ENCODE assay signal across 21 cellular contexts in genomic region chr7:49563693-49564378, GRCh38.
DNase-seq lines count a peak whose midpoint lies in the region; ATAC-seq, FAIRE-seq and TF ChIP-seq lines count a peak whose summit lies in the region.
"Had no signal": no experiment of that assay in that cellular context is flagged by ENCODE, and none has a peak within 500 bp of the region (broad histone marks: within the 10 kb centered on the region; RNA-seq: fewer than 3 reads in every experiment).

No MANE protein-coding gene starts in this region.

- no peaks in the 10 kb centered on the region for H3K27me3 ChIP-seq in H9 (ENCODE audit: insufficient read depth, low read length)
- H3K27me3 ChIP-seq: thyroid gland had no signal

- no peak overlapping the region for H4K8ac ChIP-seq in H9 (replicated peaks; ENCODE audit: insufficient read length, low read depth, low read length)

- H2BK12ac ChIP-seq in H9 (ENCODE audit: insufficient read length, low read depth, low read length): no peak overlapping the region

- peaks cover 13% of the 10 kb centered on the region for H3K36me3 Mint-ChIP-seq in glutamatergic neuron (ENCODE audit: unreplicated experiment)
- H3K36me3 Mint-ChIP-seq in H9 (ENCODE audit: insufficient read depth in 1 of 3, low read depth in 3 of 3): peaks cover 0 to 8% (median 7%) of the 10 kb centered on the region in 3 experiments; a peak in 3 of 7 replicates
- H3K36me3 Mint-ChIP-seq: memory B cell; natural killer cell treated with Interleukin-12 subunit alpha and Interleukin-12 subunit beta and Interleukin-15 and Interleukin-18, amount 100 ng/mL, for 72 hours had no signal

- H3T11ph ChIP-seq in H9 (ENCODE audit: low read length): no peak overlapping the region

- no peaks in the 10 kb centered on the region for H3K79me2 ChIP-seq in H9 (ENCODE audit: insufficient read depth, low read length)

- no peaks in the 10 kb centered on the region for H3K9me3 ChIP-seq in H9 (ENCODE audit: control insufficient read depth, low read depth, low read length)
- H3K9me3 ChIP-seq: thyroid gland had no signal

- H2BK15ac ChIP-seq in H9 (ENCODE audit: low read depth, low read length): no peak overlapping the region

- no peak for TF ChIP-seq CTCF in glutamatergic neuron (IDR thresholded peaks at IDR 0.05; ENCODE audit: partially characterized antibody, unreplicated experiment)
- TF ChIP-seq CTCF in H9 (conservative IDR thresholded peaks at IDR 0.05): no peak

- no peak overlapping the region for H4K91ac ChIP-seq in H9 (ENCODE audit: insufficient read length, low read depth, low read length)

- FAIRE-seq in GM19239 (lab: Jason Lieb, UNC): no peak
- FAIRE-seq: HTR-8/SVneo, kidney had no signal

- no peak overlapping the region for H3K56ac ChIP-seq in H9 (ENCODE audit: insufficient read length, low read depth, low read length)

- peaks cover 6% of the 10 kb centered on the region for H3K9me3 Mint-ChIP-seq in glutamatergic neuron (ENCODE audit: unreplicated experiment)
- peaks cover 7 to 17% of the 10 kb centered on the region in 2 experiments; a peak in 4 of 5 replicates for H3K9me3 Mint-ChIP-seq in H9

- no peaks in the 10 kb centered on the region for H3K23me2 ChIP-seq in H9 (ENCODE audit: insufficient read length, low read depth, low read length, poor library complexity, severe bottlenecking)

- H4K5ac ChIP-seq in H9 (ENCODE audit: insufficient read length, low read depth, low read length): no peak overlapping the region

- H3K23ac ChIP-seq in H9 (ENCODE audit: insufficient read length, low read depth, low read length): no peak overlapping the region

- H3K27ac ChIP-seq in H9 (ENCODE audit: insufficient read length, low read depth, low read length): no peak overlapping the region
- H3K27ac ChIP-seq: skin epidermis, thyroid gland, WERI-Rb-1 had no signal

- H3K4me1 Mint-ChIP-seq in glutamatergic neuron (ENCODE audit: low read depth, unreplicated experiment): peaks cover 2% of the 10 kb centered on the region
- no peaks in the 10 kb centered on the region for H3K4me1 Mint-ChIP-seq in H9
- H3K4me1 Mint-ChIP-seq: activated T-helper 17 cell treated with anti-CD3 and anti-CD28 coated beads, Interleukin-2, amount 50 U/mL, for 72 hours; memory B cell had no signal

- H2BK20ac ChIP-seq in H9 (ENCODE audit: low read depth, low read length, poor library complexity, severe bottlenecking): no peak overlapping the region

- H2AK5ac ChIP-seq in H9 (ENCODE audit: insufficient read length, low read length): no peak overlapping the region

- H2AFZ ChIP-seq in H9 (ENCODE audit: low read length): no peak overlapping the region

- H3K4me3 Mint-ChIP-seq in glutamatergic neuron (ENCODE audit: unreplicated experiment) (no peak overlapping the region), H9 (no peak overlapping the region)
- H3K4me3 Mint-ChIP-seq: activated T-helper 17 cell treated with anti-CD3 and anti-CD28 coated beads, Interleukin-2, amount 50 U/mL, for 72 hours; effector memory CD8-positive, alpha-beta T cell; memory B cell; natural killer cell treated with Interleukin-12 subunit alpha and Interleukin-12 subunit beta and Interleukin-15 and Interleukin-18, amount 100 ng/mL, for 72 hours had no signal

- H4K20me1 ChIP-seq in H9 (ENCODE audit: control insufficient read depth, insufficient read depth, insufficient read length): no peaks in the 10 kb centered on the region

- WGBS in H9 (ENCODE audit: extremely low coverage, insufficient read length, low lambda C conversion rate): no CpG with 5 or more reads among the region's 8 CpGs

- peak; percentile 18 for DNase-seq in glutamatergic neuron
- no peak for DNase-seq in GM19239 (ENCODE audit: insufficient read length, low spot score)
- DNase-seq in H9: no peak
- DNase-seq in SKM-1 (lab: John Stamatoyannopoulos, UW; ENCODE audit: unreplicated experiment): no peak
- no peak for DNase-seq in RKO (ENCODE audit: low spot score)
- DNase-seq: activated CD8-positive, alpha-beta memory T cell treated with anti-CD3 and anti-CD28 coated beads for 24 hours; effector memory CD8-positive, alpha-beta T cell; hippocampal formation; kidney; NCI-H1417 treated with DMSO at 0.1 percent for 48 hours; stimulated activated CD4-positive, alpha-beta T cell treated with anti-CD3 and anti-CD28 coated beads, Interleukin-4, amount 100 ng/mL, for 4 hours; thyroid gland; WERI-Rb-1 had no signal

- no peak overlapping the region for H3K18ac ChIP-seq in H9 (ENCODE audit: insufficient read length, low read depth, low read length)

- ATAC-seq in GM19025 (IDR thresholded peaks at IDR 0.05; ENCODE audit: low read depth, unreplicated experiment): peak; percentile 33
- ATAC-seq in GM21723 (IDR thresholded peaks at IDR 0.05; ENCODE audit: unreplicated experiment): peak; percentile 41
- peak; percentile 28 for ATAC-seq in HG03060 (IDR thresholded peaks at IDR 0.05; ENCODE audit: low read depth, unreplicated experiment)
- ATAC-seq: activated T-helper 17 cell treated with anti-CD3 and anti-CD28 coated beads, Interleukin-2, amount 50 U/mL, for 72 hours; effector memory CD8-positive, alpha-beta T cell had no signal

- no peak overlapping the region for H2BK120ac ChIP-seq in H9 (ENCODE audit: low read depth, low read length, poor library complexity, severe bottlenecking)

- no peak overlapping the region for H3K4ac ChIP-seq in H9 (ENCODE audit: low read depth, low read length)

- H3K9ac ChIP-seq in H9 (ENCODE audit: extremely low read depth, insufficient read length, low read length): no peak overlapping the region

- no peak overlapping the region for H3K4me2 ChIP-seq in H9 (ENCODE audit: insufficient read depth, insufficient read length, low read length)

- H3K79me1 ChIP-seq in H9 (ENCODE audit: insufficient read depth, low read depth, low read length, poor library complexity, severe bottlenecking): no peaks in the 10 kb centered on the region

- H3K27me3 Mint-ChIP-seq in glutamatergic neuron (ENCODE audit: unreplicated experiment): peaks cover 2% of the 10 kb centered on the region
- H3K27me3 Mint-ChIP-seq in H9 (ENCODE audit: low read depth): no peaks in the 10 kb centered on the region
- H3K27me3 Mint-ChIP-seq: activated T-helper 17 cell treated with anti-CD3 and anti-CD28 coated beads, Interleukin-2, amount 50 U/mL, for 72 hours; effector memory CD8-positive, alpha-beta T cell; memory B cell; natural killer cell treated with Interleukin-12 subunit alpha and Interleukin-12 subunit beta and Interleukin-15 and Interleukin-18, amount 100 ng/mL, for 72 hours had no signal

- no peak overlapping the region for H3K27ac Mint-ChIP-seq in glutamatergic neuron (ENCODE audit: unreplicated experiment)
- 0 out of 7 replicates have a peak overlapping the region, but pooled peaks of 1 of the 3 experiments have one; percentile 40 for H3K27ac Mint-ChIP-seq in H9
- H3K27ac Mint-ChIP-seq: activated T-helper 17 cell treated with anti-CD3 and anti-CD28 coated beads, Interleukin-2, amount 50 U/mL, for 72 hours; effector memory CD8-positive, alpha-beta T cell; memory B cell; natural killer cell treated with Interleukin-12 subunit alpha and Interleukin-12 subunit beta and Interleukin-15 and Interleukin-18, amount 100 ng/mL, for 72 hours had no signal

- H3K14ac ChIP-seq in H9 (ENCODE audit: insufficient read depth, low read length): no peak overlapping the region

- no peak overlapping the region for H2BK5ac ChIP-seq in H9 (ENCODE audit: insufficient read length, low read length)

- no peaks in the 10 kb centered on the region for H3K4me1 ChIP-seq in H9 (ENCODE audit: insufficient read depth, low read length)
- H3K4me1 ChIP-seq: thyroid gland had no signal
